3 cellular contexts compared by ENCODE assay signal in genomic region chr7:137656850-137657232, GRCh38.
"Had no signal": no experiment of that assay in that cellular context is flagged by ENCODE, and none has a peak within 500 bp of the region (broad histone marks: within the 10 kb centered on the region; RNA-seq: fewer than 3 reads in every experiment).

No MANE protein-coding gene starts in this region.

- ATAC-seq: T-cell had no signal

- H3K27ac ChIP-seq: VCaP had no signal

- H3K4me3 ChIP-seq: coronary artery had no signal
